ENCODE assay signal across 9 cellular contexts in the genomic region with DNA sequence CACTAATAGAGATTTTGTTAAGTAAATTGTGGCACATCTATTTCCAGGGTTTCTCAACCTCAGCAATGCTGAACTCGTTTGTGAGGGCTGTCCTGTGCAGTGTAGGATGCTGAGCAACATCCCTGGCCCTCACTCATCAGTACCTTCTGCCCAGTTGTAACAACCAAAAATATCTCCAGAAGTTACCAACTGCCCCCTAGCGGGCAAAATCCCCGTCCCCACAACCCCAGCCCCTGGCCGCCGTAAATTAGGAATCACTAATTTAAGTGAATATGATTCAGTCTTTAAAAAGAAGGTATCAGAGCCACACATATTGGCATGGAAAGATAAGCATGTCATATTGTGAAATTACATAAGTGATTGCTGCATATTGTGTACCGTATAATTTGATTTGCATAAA.
A peak's percentile ranks its signal among the peaks of the same experiment; 100 is the strongest.
DNase-seq lines count a peak whose midpoint lies in the region; ATAC-seq and TF ChIP-seq lines count a peak whose summit lies in the region.
"Had no signal": no experiment of that assay in that cellular context is flagged by ENCODE, and none has a peak within 500 bp of the region (broad histone marks: within the 10 kb centered on the region; RNA-seq: fewer than 3 reads in every experiment).

No MANE protein-coding gene starts in this region.

- H3K27me3 Mint-ChIP-seq in activated T-cell treated with anti-CD3 and anti-CD28 coated beads, Interleukin-2, amount 50 U/mL, for 4 hours (ENCODE audit: low read depth), result no peaks in the 10 kb centered on the region
- H3K27me3 Mint-ChIP-seq: T-cell had no signal

- no peak for ATAC-seq in activated T-cell treated with anti-CD3 and anti-CD28 coated beads, Interleukin-2, amount 50 U/mL, for 4 hours
- no peak for ATAC-seq in HG02981 (IDR thresholded peaks at IDR 0.05; ENCODE audit: unreplicated experiment)
- ATAC-seq in GM18867 (IDR thresholded peaks at IDR 0.05; ENCODE audit: unreplicated experiment), result no peak
- ATAC-seq: T-cell had no signal

- H3K4me1 Mint-ChIP-seq in activated T-cell treated with anti-CD3 and anti-CD28 coated beads, Interleukin-2, amount 50 U/mL, for 4 hours (ENCODE audit: low read depth), result peaks cover 31% of the 10 kb centered on the region

- no peak overlapping the region for H3K4me3 Mint-ChIP-seq in activated T-cell treated with anti-CD3 and anti-CD28 coated beads, Interleukin-2, amount 50 U/mL, for 4 hours
- H3K4me3 Mint-ChIP-seq: T-cell had no signal

- no peaks in the 10 kb centered on the region for H3K36me3 ChIP-seq in BJ (ENCODE audit: control insufficient read depth, insufficient read depth, low read length)

- no peak overlapping the region for H3K4me3 ChIP-seq in BJ (ENCODE audit: low read depth, low read length)

- H3K36me3 Mint-ChIP-seq in activated T-cell treated with anti-CD3 and anti-CD28 coated beads, Interleukin-2, amount 50 U/mL, for 4 hours (ENCODE audit: insufficient read depth), result no peaks in the 10 kb centered on the region
- H3K36me3 Mint-ChIP-seq: T-cell had no signal

- H3K9me3 Mint-ChIP-seq in activated T-cell treated with anti-CD3 and anti-CD28 coated beads, Interleukin-2, amount 50 U/mL, for 4 hours, result no peaks in the 10 kb centered on the region
- H3K9me3 Mint-ChIP-seq: T-cell had no signal

- CTCF ChIA-PET in BJ (lab: Yijun Ruan, JAX) (interaction anchor here (1.5 kb wide), 1 partner anchor 96 kb away, joined by 3 read pairs; no protein-coding TSS in a partner anchor), HEK293T (lab: Yijun Ruan, JAX) (interaction anchor here (1.0 kb wide), 1 partner anchor 39 kb away, joined by 3 read pairs; no protein-coding TSS in a partner anchor)

- no peaks in the 10 kb centered on the region for H3K27me3 ChIP-seq in BJ (ENCODE audit: control insufficient read depth, insufficient read depth, low read length)

- POLR2A ChIA-PET in BJ (lab: Charles Lee), result no interaction called here
- POLR2A ChIA-PET in HEK293T (lab: Yijun Ruan, JAX), result no interaction called here

- DNase-seq in BJ (ENCODE audit: low read depth), result no peak
- DNase-seq in HEK293T (ENCODE audit: extremely low spot score), result peak; percentile 45
- DNase-seq in activated T-cell treated with anti-CD3 and anti-CD28 coated beads, Interleukin-2, amount 50 U/mL, for 4 hours, result peak; percentile 23
- DNase-seq in left kidney (ENCODE audit: low read depth, low spot score), result peak; percentile 5
- DNase-seq in NCI-H1436 treated with DMSO at 0.1 percent for 48 hours (lab: John Stamatoyannopoulos, UW), result no peak
- no peak for DNase-seq in DMS153 treated with DMSO at 0.1 percent for 48 hours (lab: John Stamatoyannopoulos, UW; ENCODE audit: unreplicated experiment)

- peak; percentile 39 for TF ChIP-seq CTCF in BJ (IDR thresholded peaks at IDR 0.05; ENCODE audit: insufficient read depth, low read depth, low read length)

TF ChIP-seq in HEK293T, 16 proteins besides CTCF, POLR2A, EP300 and RAD21:
- TF ChIP-seq ZNF384 (IDR thresholded peaks at IDR 0.05) (no peak), FOXK2 (IDR thresholded peaks at IDR 0.05) (no peak), L3MBTL2 (conservative IDR thresholded peaks at IDR 0.05) (no peak), NFRKB (IDR thresholded peaks at IDR 0.05) (no peak), BHLHE40 (IDR thresholded peaks at IDR 0.05; ENCODE audit: borderline replicate concordance) (no peak), ELF4 (IDR thresholded peaks at IDR 0.05) (no peak), FOXM1 (IDR thresholded peaks at IDR 0.05; ENCODE audit: borderline replicate concordance) (no peak), TARDBP (IDR thresholded peaks at IDR 0.05) (no peak), FOXA1 (IDR thresholded peaks at IDR 0.05) (no peak), HDGF (IDR thresholded peaks at IDR 0.05; ENCODE audit: borderline replicate concordance) (no peak), SUZ12 (IDR thresholded peaks at IDR 0.05) (no peak), SP1 (IDR thresholded peaks at IDR 0.05) (no peak), CTBP1 (IDR thresholded peaks at IDR 0.05; ENCODE audit: borderline replicate concordance) (no peak), LEF1 (IDR thresholded peaks at IDR 0.05; ENCODE audit: borderline replicate concordance) (no peak), ARNT (IDR thresholded peaks at IDR 0.05) (no peak)
- TF ChIP-seq, protein P1, sequence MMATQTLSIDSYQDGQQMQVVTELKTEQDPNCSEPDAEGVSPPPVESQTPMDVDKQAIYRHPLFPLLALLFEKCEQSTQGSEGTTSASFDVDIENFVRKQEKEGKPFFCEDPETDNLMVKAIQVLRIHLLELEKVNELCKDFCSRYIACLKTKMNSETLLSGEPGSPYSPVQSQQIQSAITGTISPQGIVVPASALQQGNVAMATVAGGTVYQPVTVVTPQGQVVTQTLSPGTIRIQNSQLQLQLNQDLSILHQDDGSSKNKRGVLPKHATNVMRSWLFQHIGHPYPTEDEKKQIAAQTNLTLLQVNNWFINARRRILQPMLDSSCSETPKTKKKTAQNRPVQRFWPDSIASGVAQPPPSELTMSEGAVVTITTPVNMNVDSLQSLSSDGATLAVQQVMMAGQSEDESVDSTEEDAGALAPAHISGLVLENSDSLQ (IDR thresholded peaks at IDR 0.05), result no peak

Comparison
In these comparisons a context has a peak if more than half of its experiments do, and no peak if none do; other contexts are left out.
1. DNase-seq: peak in HEK293T (single experiment), activated T-cell treated with anti-CD3 and anti-CD28 coated beads, Interleukin-2, amount 50 U/mL, for 4 hours (single experiment) and left kidney (single experiment); none in BJ (single experiment), NCI-H1436 treated with DMSO at 0.1 percent for 48 hours (single experiment) and DMS153 treated with DMSO at 0.1 percent for 48 hours (single experiment).